In genomic region chr1:31422505-31423319, GRCh38 we compare ENCODE assay signal across 8 cellular contexts. TPM values are rescaled to one million over a fixed set of nuclear protein-coding genes. Genes with fewer than 3 reads are reported as not detected.
DNase-seq lines count a peak whose midpoint lies in the region; ATAC-seq and TF ChIP-seq lines count a peak whose summit lies in the region.

No MANE protein-coding gene starts in this region.

- H3K36me3 ChIP-seq in upper lobe of left lung = no peaks in the 10 kb centered on the region

- 37 to 54% methylated on average over 12 to 15 of the region's 15 CpGs for WGBS in upper lobe of left lung, 2 donors

- TF ChIP-seq POLR2A in upper lobe of left lung (IDR thresholded peaks at IDR 0.05) = no peak

- H3K4me3 ChIP-seq in upper lobe of left lung = no peak overlapping the region

- no peak overlapping the region for H3K27ac ChIP-seq in upper lobe of left lung

- no peaks in the 10 kb centered on the region for H3K9me3 ChIP-seq in upper lobe of left lung

- peak; percentile 91 to 94 for ATAC-seq in upper lobe of left lung (ENCODE audit: low FRiP score in 2 of 2)
- no peak for ATAC-seq in HG02763 (IDR thresholded peaks at IDR 0.05; ENCODE audit: unreplicated experiment)

- DNase-seq in GM04504 (ENCODE audit: low read depth) = peak; percentile 66
- DNase-seq in KG1 (lab: John Stamatoyannopoulos, UW) = peak; percentile 41
- peak; percentile 70 for DNase-seq in SK-MEL-5 (ENCODE audit: low read depth, low spot score)
- peak; percentile 70 for DNase-seq in activated naive CD4-positive, alpha-beta T cell treated with Interleukin-2 at 50 U/mL for 16 hours
- peak; percentile 27 for DNase-seq in glomerular endothelial cell (ENCODE audit: extremely low read depth, low read depth, low spot score)
- peak; percentile 42 for DNase-seq in pons (ENCODE audit: low spot score)
- DNase-seq in upper lobe of left lung = peak in 1 of 2 donors; percentile 67

- in situ Hi-C loops in SK-MEL-5 (cut with HindIII; ENCODE audit: low pct_unique_long_range_greater_than_20kb, low sequenced_read_pairs) = no loop called here

- peaks cover 0 to 8% (median 5%) of the 10 kb centered on the region in 4 donors for H3K4me1 ChIP-seq in upper lobe of left lung

- no peaks in the 10 kb centered on the region for H3K27me3 ChIP-seq in upper lobe of left lung

- TF ChIP-seq CTCF in upper lobe of left lung (IDR thresholded peaks at IDR 0.05) = peak; percentile 85 to 92 (median 90)

- TF ChIP-seq EP300 in upper lobe of left lung (IDR thresholded peaks at IDR 0.05) = no peak

RNA-seq across cellular contexts. Expression of gene SERINC2, which starts 9.7 kb away (rescaled TPM):
- total RNA-seq in SK-MEL-5 (2014; rRNA removed; shearing (Covaris generic)) = 6.6 and 8.1 TPM in 2 replicates
- 28.1 and 37.0 TPM in 2 replicates for polyA plus RNA-seq in SK-MEL-5 (2015; cell fraction: cytosol; rRNA removed)
- polyA plus RNA-seq in SK-MEL-5 (2015; cell fraction: nucleus; rRNA removed) = 10.6 and 11.0 TPM in 2 replicates
- total RNA-seq in glomerular endothelial cell (38.4 and 43.5 TPM in 2 replicates), upper lobe of left lung (10 to 100 TPM; 32.3 to 45.9 (median 42.1) TPM)

RNA-seq across cellular contexts. Expression of gene FABP3, which starts 49.8 kb away (rescaled TPM):
- total RNA-seq in SK-MEL-5 (2014; rRNA removed; shearing (Covaris generic)) = not detected in 2 replicates
- polyA plus RNA-seq in SK-MEL-5 (2015; cell fraction: cytosol; rRNA removed) = not detected in 2 replicates
- polyA plus RNA-seq in SK-MEL-5 (2015; cell fraction: nucleus; rRNA removed) = not detected in 2 replicates
- total RNA-seq in glomerular endothelial cell (9.3 TPM in 1 of 2 replicates, not detected in the other), upper lobe of left lung (10 to 100 TPM in 5 of 6 donors, 1 to 10 TPM in 1; 4.2 to 98.9 (median 27.2) TPM)
